Comparison of ENCODE assay signal across 14 cellular contexts in genomic region chr7:82288769-82289535, GRCh38.
A peak's percentile ranks its signal among the peaks of the same experiment; 100 is the strongest.
DNase-seq lines count a peak whose midpoint lies in the region; ATAC-seq and TF ChIP-seq lines count a peak whose summit lies in the region.
"Had no signal": no experiment of that assay in that cellular context is flagged by ENCODE, and none has a peak within 500 bp of the region (broad histone marks: within the 10 kb centered on the region; RNA-seq: fewer than 3 reads in every experiment).

No MANE protein-coding gene starts in this region.

- TF ChIP-seq CTCF in brain microvascular endothelial cell (IDR thresholded peaks at IDR 0.05; ENCODE audit: low read depth, low read length, missing control alignments) (no peak), lower leg skin (IDR thresholded peaks at IDR 0.05) (no peak), GM20000 (IDR thresholded peaks at IDR 0.05; ENCODE audit: extremely low read depth, missing control alignments) (no peak)

- no peak overlapping the region for H4K8ac ChIP-seq in mesenchymal stem cell (ENCODE audit: low read length)

- H2BK12ac ChIP-seq in mesenchymal stem cell (ENCODE audit: low read length in 2 of 2): no peak overlapping the region

- peaks cover 7% of the 10 kb centered on the region for H3K9me3 ChIP-seq in mesenchymal stem cell (ENCODE audit: control insufficient read depth, low read length)
- H3K9me3 ChIP-seq: neutrophil had no signal

- H3K9me3 Mint-ChIP-seq in activated T-cell treated with anti-CD3 and anti-CD28 coated beads, Interleukin-2, amount 50 U/mL, for 72 hours: peaks cover 2% of the 10 kb centered on the region in 2 donors

- H3K23ac ChIP-seq in mesenchymal stem cell (ENCODE audit: low read length in 2 of 2): no peak overlapping the region

- H3K14ac ChIP-seq in mesenchymal stem cell (ENCODE audit: low read length in 2 of 2): no peak overlapping the region

- H2AFZ ChIP-seq in mesenchymal stem cell (ENCODE audit: low read depth, low read length): no peak overlapping the region

- H3K27me3 ChIP-seq in brain microvascular endothelial cell (replicated peaks): no peaks in the 10 kb centered on the region
- H3K27me3 ChIP-seq in mesenchymal stem cell (ENCODE audit: control insufficient read depth in 1 of 2, insufficient read depth in 1 of 2, low read length in 2 of 2): no peaks in the 10 kb centered on the region
- H3K27me3 ChIP-seq: neutrophil had no signal

- no peak overlapping the region for H2BK120ac ChIP-seq in mesenchymal stem cell (ENCODE audit: low read depth, low read length)

- peaks cover 2% of the 10 kb centered on the region for H3K79me1 ChIP-seq in mesenchymal stem cell (replicated peaks; ENCODE audit: low read length, poor library complexity, severe bottlenecking)

- peak overlapping the region; percentile 12 to 48 for H3K18ac ChIP-seq in mesenchymal stem cell (ENCODE audit: low read depth in 1 of 2, low read length in 2 of 2)

- WGBS in mesenchymal stem cell: 43% methylated on average over 1 of the region's 4 CpGs
- 78 to 82% methylated on average over 4 of the region's 4 CpGs for WGBS in lower leg skin, 2 donors

- DNase-seq in EL (peak; percentile 17), NCI-H1930 (lab: John Stamatoyannopoulos, UW) (peak; percentile 86 to 93), brain microvascular endothelial cell (peak; percentile 40), mesenchymal stem cell (no peak), lower leg skin (ENCODE audit: low spot score in 2 of 2) (no peak), GM20000 (ENCODE audit: low spot score) (no peak)
- DNase-seq in activated T-cell treated with anti-CD3 and anti-CD28 coated beads, Interleukin-2, amount 50 U/mL, for 72 hours: no peak
- DNase-seq: activated CD4-positive, alpha-beta T cell treated with anti-CD3 and anti-CD28 coated beads for 4 hours; aorta; GDM1; NCI-H1048 had no signal

- intact Hi-C loops in lower leg skin (cut with DNase I; ENCODE audit: low total_unique reads): no loop called here

- no peaks in the 10 kb centered on the region for H3K4me1 Mint-ChIP-seq in activated T-cell treated with anti-CD3 and anti-CD28 coated beads, Interleukin-2, amount 50 U/mL, for 72 hours (ENCODE audit: low read depth)
- H3K4me1 Mint-ChIP-seq: activated T-helper 17 cell treated with anti-CD3 and anti-CD28 coated beads, Interleukin-2, amount 50 U/mL, for 72 hours had no signal

- H3K27ac Mint-ChIP-seq in activated T-cell treated with anti-CD3 and anti-CD28 coated beads, Interleukin-2, amount 50 U/mL, for 72 hours: no peak overlapping the region
- H3K27ac Mint-ChIP-seq: activated T-helper 17 cell treated with anti-CD3 and anti-CD28 coated beads, Interleukin-2, amount 50 U/mL, for 72 hours had no signal

- TF ChIP-seq POLR2A in lower leg skin (IDR thresholded peaks at IDR 0.05): no peak

- H3K4me3 ChIP-seq in brain microvascular endothelial cell (ENCODE audit: low read depth, low read length): no peak overlapping the region
- H3K4me3 ChIP-seq in mesenchymal stem cell (ENCODE audit: insufficient read depth in 1 of 2, low read depth in 1 of 2, low read length in 2 of 2): no peak overlapping the region
- no peak overlapping the region for H3K4me3 ChIP-seq in lower leg skin (ENCODE audit: low read depth, poor library complexity, severe bottlenecking)

- peaks cover 3% of the 10 kb centered on the region for H3K4me1 ChIP-seq in mesenchymal stem cell (ENCODE audit: control insufficient read depth, insufficient read depth, low read depth, low read length)

- H4K91ac ChIP-seq in mesenchymal stem cell (ENCODE audit: low read length): no peak overlapping the region

- no peak overlapping the region for H2BK15ac ChIP-seq in mesenchymal stem cell (ENCODE audit: low read depth, poor library complexity, severe bottlenecking)

- no peak overlapping the region for H3K9ac ChIP-seq in mesenchymal stem cell (ENCODE audit: low read length)

- no peak overlapping the region for H3K4me3 Mint-ChIP-seq in activated T-cell treated with anti-CD3 and anti-CD28 coated beads, Interleukin-2, amount 50 U/mL, for 72 hours
- H3K4me3 Mint-ChIP-seq: activated T-helper 17 cell treated with anti-CD3 and anti-CD28 coated beads, Interleukin-2, amount 50 U/mL, for 72 hours had no signal

- H3K36me3 Mint-ChIP-seq in activated T-cell treated with anti-CD3 and anti-CD28 coated beads, Interleukin-2, amount 50 U/mL, for 72 hours (ENCODE audit: insufficient read depth in 2 of 2): no peaks in the 10 kb centered on the region

- no peak overlapping the region for H3K27ac ChIP-seq in brain microvascular endothelial cell
- peak overlapping the region; percentile 61 for H3K27ac ChIP-seq in mesenchymal stem cell (ENCODE audit: low read length, poor library complexity, severe bottlenecking)
- H3K27ac ChIP-seq: neutrophil had no signal

- H2AK5ac ChIP-seq in mesenchymal stem cell (ENCODE audit: low read length, severe bottlenecking): no peak overlapping the region

- H3K4me2 ChIP-seq in mesenchymal stem cell (ENCODE audit: low read length, poor library complexity, severe bottlenecking): peak overlapping the region; percentile 29

- no peak overlapping the region for H2BK5ac ChIP-seq in mesenchymal stem cell (ENCODE audit: low read depth, low read length, poor library complexity, severe bottlenecking)

- H3K27me3 Mint-ChIP-seq in activated T-cell treated with anti-CD3 and anti-CD28 coated beads, Interleukin-2, amount 50 U/mL, for 72 hours (ENCODE audit: low read depth): no peaks in the 10 kb centered on the region
- H3K27me3 Mint-ChIP-seq: activated T-helper 17 cell treated with anti-CD3 and anti-CD28 coated beads, Interleukin-2, amount 50 U/mL, for 72 hours had no signal

- no peak overlapping the region for H3K4ac ChIP-seq in mesenchymal stem cell (ENCODE audit: low read depth in 1 of 2, low read length in 2 of 2)

- ATAC-seq in activated T-cell treated with anti-CD3 and anti-CD28 coated beads, Interleukin-2, amount 50 U/mL, for 72 hours (replicated peaks in 1 of 2): no peak
- no peak for ATAC-seq in GM21447 (IDR thresholded peaks at IDR 0.05; ENCODE audit: unreplicated experiment)
- ATAC-seq: activated T-helper 17 cell treated with anti-CD3 and anti-CD28 coated beads, Interleukin-2, amount 50 U/mL, for 72 hours had no signal

- in situ Hi-C loops in brain microvascular endothelial cell (cut with HindIII; ENCODE audit: low pct_ligation_motif_present, low sequenced_read_pairs): no loop called here

- no peaks in the 10 kb centered on the region for H3K36me3 ChIP-seq in brain microvascular endothelial cell (replicated peaks)
- H3K36me3 ChIP-seq in mesenchymal stem cell (ENCODE audit: control insufficient read depth in 1 of 2, insufficient read depth in 2 of 2, low read depth in 1 of 2, low read length in 2 of 2): no peaks in the 10 kb centered on the region
- H3K36me3 ChIP-seq: neutrophil had no signal

Comparison
In these comparisons a context has a peak if more than half of its experiments do, and no peak if none do; other contexts are left out.
1. DNase-seq: peak in EL (single experiment), NCI-H1930 (2 of 2) and brain microvascular endothelial cell (single experiment); none in mesenchymal stem cell (single experiment), activated T-cell treated with anti-CD3 and anti-CD28 coated beads, Interleukin-2, amount 50 U/mL, for 72 hours (0 of 2), lower leg skin (0 of 2) and GM20000 (single experiment).